Comparison of ENCODE assay signal across 15 cellular contexts in the genomic region with DNA sequence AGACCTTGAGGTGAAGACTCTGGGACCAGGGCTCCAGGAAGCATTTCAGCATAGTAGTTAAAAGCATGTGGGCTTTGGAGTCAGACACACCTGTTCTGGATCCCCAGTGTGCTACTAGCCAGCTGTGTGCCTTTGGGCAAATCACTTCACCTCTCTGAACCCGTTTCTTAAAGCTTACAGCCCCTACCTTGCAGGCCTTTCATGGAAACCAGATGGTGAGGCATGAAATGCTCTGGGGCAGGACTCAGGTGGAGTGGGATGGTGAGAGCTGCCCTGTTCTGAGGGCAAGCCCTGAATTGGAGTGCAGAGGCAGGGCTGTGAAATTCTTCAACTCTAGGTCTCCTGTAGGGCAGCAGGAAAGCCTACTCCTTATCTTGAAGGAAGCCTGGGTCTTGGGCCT. TPM values are rescaled to one million over a fixed set of nuclear protein-coding genes. Genes with fewer than 3 reads are reported as not detected.
DNase-seq lines count a peak whose midpoint lies in the region; ATAC-seq, FAIRE-seq and TF ChIP-seq lines count a peak whose summit lies in the region.
"Had no signal": no experiment of that assay in that cellular context is flagged by ENCODE, and none has a peak within 500 bp of the region (broad histone marks: within the 10 kb centered on the region; RNA-seq: fewer than 3 reads in every experiment).

No MANE protein-coding gene starts in this region.

- WGBS in K562 (ENCODE audit: insufficient coverage, low coverage, missing lambda C conversion rate) = 71% methylated on average over 1 of the region's 1 CpG
- WGBS in thymus = 38% methylated on average over 1 of the region's 1 CpG

- no peak for TF ChIP-seq EP300 in K562 (IDR thresholded peaks at IDR 0.05; ENCODE audit: low read length)

- H3K4me1 ChIP-seq in Panc1 (ENCODE audit: control insufficient read depth, insufficient read depth, low read length) (no peaks in the 10 kb centered on the region), K562 (replicated peaks in 1 of 2; ENCODE audit: control insufficient read depth in 2 of 2, insufficient read depth in 2 of 2, low read length in 2 of 2) (peaks cover 12 to 38% of the 10 kb centered on the region in 2 experiments; a peak in 4 of 5 replicates), thymus (ENCODE audit: control insufficient read depth, insufficient read depth, low read length) (peaks cover 38% of the 10 kb centered on the region), left ventricle myocardium inferior (peaks cover 17% of the 10 kb centered on the region)

- in situ Hi-C loops in Panc1 (cut with HindIII; ENCODE audit: low pct_unique_long_range_greater_than_20kb, low sequenced_read_pairs) = no loop called here
- in situ Hi-C loops in K562 (cut with MboI) = no loop called here

- H3K9me1 ChIP-seq in K562 (ENCODE audit: control insufficient read depth, insufficient read depth, low read length) = no peaks in the 10 kb centered on the region

- peaks cover 86% of the 10 kb centered on the region for H3K4me1 Mint-ChIP-seq in activated naive CD4-positive, alpha-beta T cell treated with anti-CD3 and anti-CD28 coated beads, Interleukin-2, amount 10 ng/mL, durations not matched to agents 7 days and 5 days

- no peaks in the 10 kb centered on the region for H3K27me3 Mint-ChIP-seq in activated naive CD4-positive, alpha-beta T cell treated with anti-CD3 and anti-CD28 coated beads, Interleukin-2, amount 10 ng/mL, durations not matched to agents 7 days and 5 days

- H3K9me3 ChIP-seq in Panc1 (ENCODE audit: control insufficient read depth, insufficient read depth, low read depth, low read length) (no peaks in the 10 kb centered on the region), K562 (replicated peaks; ENCODE audit: control insufficient read depth, insufficient read depth, low read depth, low read length) (no peaks in the 10 kb centered on the region), thymus (ENCODE audit: control insufficient read depth) (peaks cover 1% of the 10 kb centered on the region), left ventricle myocardium inferior (replicated peaks) (no peaks in the 10 kb centered on the region)
- H3K9me3 ChIP-seq: transverse colon had no signal

- intact Hi-C loops in Panc1 (cut with micrococcal nuclease; ENCODE audit: unreplicated experiment) = no loop called here
- intact Hi-C loops in K562 (cut with micrococcal nuclease) = no loop called here
- intact Hi-C loops in left ventricle myocardium inferior (cut with micrococcal nuclease) = no loop called here

- no peak for FAIRE-seq in K562 (lab: Jason Lieb, UNC)

- H3K79me2 ChIP-seq in K562 (ENCODE audit: control insufficient read depth, insufficient read depth, low read length) = no peaks in the 10 kb centered on the region

- ATAC-seq in Panc1 = 0 out of 2 replicates have a peak, but pooled peaks have one; percentile 4
- peak; percentile 8 for ATAC-seq in K562
- ATAC-seq in GM19023 (IDR thresholded peaks at IDR 0.05; ENCODE audit: unreplicated experiment) = no peak

- H3K27ac Mint-ChIP-seq in activated naive CD4-positive, alpha-beta T cell treated with anti-CD3 and anti-CD28 coated beads, Interleukin-2, amount 10 ng/mL, durations not matched to agents 7 days and 5 days = peak overlapping the region; percentile 99

- H3K27me3 ChIP-seq in Panc1 (ENCODE audit: control insufficient read depth, insufficient read depth, low read length) (no peaks in the 10 kb centered on the region), K562 (ENCODE audit: control insufficient read depth in 2 of 2, insufficient read depth in 2 of 2, low read length in 2 of 2) (no peaks in the 10 kb centered on the region), thymus (ENCODE audit: control insufficient read depth, insufficient read depth) (no peaks in the 10 kb centered on the region), left ventricle myocardium inferior (ENCODE audit: low read depth) (no peaks in the 10 kb centered on the region)
- H3K27me3 ChIP-seq: transverse colon had no signal

- CTCF ChIA-PET in activated naive CD4-positive, alpha-beta T cell treated with anti-CD3 and anti-CD28 coated beads, Interleukin-2, amount 10 ng/mL, durations not matched to agents 7 days and 5 days (lab: Charles Lee) = no interaction called here
- CTCF ChIA-PET in Panc1 (lab: Charles Lee) = no interaction called here
- CTCF ChIA-PET in K562 (lab: Yijun Ruan, JAX; ENCODE audit: low intra/inter-chr PET ratio) = no interaction called here

- H2AFZ ChIP-seq in K562 (ENCODE audit: low read depth, low read length) = no peak overlapping the region

- no peaks in the 10 kb centered on the region for H3K9me3 Mint-ChIP-seq in activated naive CD4-positive, alpha-beta T cell treated with anti-CD3 and anti-CD28 coated beads, Interleukin-2, amount 10 ng/mL, durations not matched to agents 7 days and 5 days

- no peak for TF ChIP-seq CTCF in Panc1 (IDR thresholded peaks at IDR 0.05)
- TF ChIP-seq CTCF in K562 (IDR thresholded peaks at IDR 0.05 in 2 of 3, conservative IDR thresholded peaks at IDR 0.05 in 1 of 3; ENCODE audit: insufficient read depth in 2 of 3, low read depth in 1 of 3, low read length in 3 of 3) = no peak
- TF ChIP-seq CTCF in left ventricle myocardium inferior (IDR thresholded peaks at IDR 0.05; ENCODE audit: borderline replicate concordance) = no peak

- POLR2A ChIA-PET in Panc1 (lab: Charles Lee) = no interaction called here
- POLR2A ChIA-PET in K562 (lab: Yijun Ruan, JAX) = interaction anchor here (0.7 to 5.7 kb wide), 10 partner anchors 8 to 267 kb away, joined by 3 to 54 read pairs (median 4); partner anchors contain the start of gene UCP2

- TF ChIP-seq POLR2A in K562 (conservative IDR thresholded peaks at IDR 0.05) = peak; percentile 50

- H3K4me2 ChIP-seq in K562 (ENCODE audit: insufficient read depth, low read length) = no peak overlapping the region

- H3K36me3 ChIP-seq in Panc1 (ENCODE audit: control insufficient read depth, insufficient read depth, low read length) = peaks cover 3% of the 10 kb centered on the region; the same call in 1 of the 2 replicates
- peaks cover 35% of the 10 kb centered on the region; the same call in 2 of the 3 replicates for H3K36me3 ChIP-seq in K562 (ENCODE audit: control insufficient read depth, insufficient read depth, low read length)
- H3K36me3 ChIP-seq in thymus (ENCODE audit: control insufficient read depth, insufficient read depth) = peaks cover 35% of the 10 kb centered on the region
- H3K36me3 ChIP-seq in left ventricle myocardium inferior = peaks cover 20% of the 10 kb centered on the region

- TF ChIP-seq RAD21 in K562 (CRISPR knock-in tag; conservative IDR thresholded peaks at IDR 0.05 in 1 of 2, IDR thresholded peaks at IDR 0.05 in 1 of 2) = no peak

- no peak overlapping the region for H3K9ac ChIP-seq in K562 (ENCODE audit: insufficient read depth in 1 of 2, low read depth in 2 of 2, low read length in 2 of 2)

- H3K4me3 Mint-ChIP-seq in activated naive CD4-positive, alpha-beta T cell treated with anti-CD3 and anti-CD28 coated beads, Interleukin-2, amount 10 ng/mL, durations not matched to agents 7 days and 5 days = no peak overlapping the region

- H4K20me1 ChIP-seq in K562 (replicated peaks; ENCODE audit: control insufficient read depth, insufficient read depth, low read length) = peaks cover 14% of the 10 kb centered on the region

- H3K36me3 Mint-ChIP-seq in activated naive CD4-positive, alpha-beta T cell treated with anti-CD3 and anti-CD28 coated beads, Interleukin-2, amount 10 ng/mL, durations not matched to agents 7 days and 5 days = peaks cover 50% of the 10 kb centered on the region

- no peak overlapping the region for H3K4me3 ChIP-seq in Panc1 (ENCODE audit: low read depth in 2 of 2, low read length in 2 of 2)
- no peak overlapping the region for H3K4me3 ChIP-seq in K562
- H3K4me3 ChIP-seq in thymus (ENCODE audit: low read length) = no peak overlapping the region
- H3K4me3 ChIP-seq in left ventricle myocardium inferior = no peak overlapping the region
- H3K4me3 ChIP-seq: transverse colon had no signal

- DNase-seq in activated naive CD4-positive, alpha-beta T cell treated with anti-CD3 and anti-CD28 coated beads, Interleukin-2, amount 10 ng/mL, durations not matched to agents 7 days and 5 days = no peak
- DNase-seq in activated naive CD4-positive, alpha-beta T cell treated with Interleukin-2 at 50 U/mL for 16 hours = no peak
- no peak for DNase-seq in Panc1 (ENCODE audit: low read depth, low spot score)
- DNase-seq in K562 (ENCODE audit: extremely low read depth in 1 of 4, low spot score in 3 of 4) = peak in 3 of 4 experiments; percentile 13 to 21 (median 17)
- DNase-seq in left ventricle myocardium inferior = no peak
- no peak for DNase-seq in NCI-H446 (lab: John Stamatoyannopoulos, UW)
- DNase-seq: activated CD4-positive, CD25-positive, alpha-beta regulatory T cell treated with anti-CD3 and anti-CD28 coated beads, Interleukin-2, amount 50 U/mL, for 72 hours; NCI-H1092 treated with DMSO at 0.1 percent for 48 hours; transverse colon had no signal

- no peak overlapping the region for H3K27ac ChIP-seq in Panc1 (ENCODE audit: low read length)
- no peak overlapping the region for H3K27ac ChIP-seq in K562 (ENCODE audit: extremely low read depth, low read depth, low read length)
- H3K27ac ChIP-seq in thymus (ENCODE audit: low read depth) = peak overlapping the region; percentile 62
- no peak overlapping the region for H3K27ac ChIP-seq in left ventricle myocardium inferior (replicated peaks)

- BruUV-seq in Panc1 (replicated peaks; lab: Mats Ljungman, UMichigan) = no TSS peak
- no TSS peak for BruUV-seq in K562 (replicated peaks; lab: Mats Ljungman, UMichigan)

RNA-seq across cellular contexts. Expression of gene UCP2, which starts 10.5 kb away (rescaled TPM):
- 68.8 TPM for total RNA-seq in Panc1 (2021; ENCODE audit: unreplicated experiment)
- polyA plus RNA-seq in Panc1 (2012; ENCODE audit: insufficient read length) = 62.6 TPM
- total RNA-seq in K562 (2011; cell fraction: chromatin; rRNA removed; ENCODE audit: low replicate concordance) = 125 and 263 TPM in 2 replicates
- 180 and 194 TPM in 2 replicates for total RNA-seq in K562 (2011; cell fraction: nucleolus; rRNA removed)
- total RNA-seq in K562 (2011; cell fraction: nucleoplasm; rRNA removed) = 161 and 172 TPM in 2 replicates
- total RNA-seq in K562 (2014; rRNA removed) = 21.5 and 29.2 TPM in 2 replicates
- total RNA-seq in K562 (2014; rRNA removed; fragmentation: Illumina TruSeq; extraction: Trizol) = 19.6 and 24.1 TPM in 2 replicates
- 19.2 and 25.9 TPM in 2 replicates for total RNA-seq in K562 (2015; rRNA removed; fragmentation: Illumina TruSeq; extraction: Trizol)
- 141 and 152 TPM in 2 replicates for total RNA-seq in K562 (2021)
- polyA plus RNA-seq in K562 (2011; rRNA removed) = 45.6 and 59.3 TPM in 2 replicates
- polyA plus RNA-seq in K562 (2011; cell fraction: cytosol; rRNA removed) = 113 and 142 TPM in 2 replicates
- polyA plus RNA-seq in K562 (2011; cell fraction: nucleus; rRNA removed) = 52.2 and 60.9 TPM in 2 replicates
- 99.1 and 151 TPM in 2 replicates for polyA plus RNA-seq in K562 (2012)
- polyA plus RNA-seq in K562 (2014; fragmentation: Illumina TruSeq; extraction: Trizol) = 147 and 173 TPM in 2 replicates
- 100 to 1,000 TPM in 1 of 2 experiments, 10 to 100 TPM in 1; 95.7 to 216 TPM for polyA plus RNA-seq in K562 (2014; fragmentation: Nextera tagmentation; extraction: Ambion mirVana)
- polyA plus RNA-seq in K562 (2014; rRNA removed) = 84.5 and 87.9 TPM in 2 replicates
- 59.5 and 95.2 TPM in 2 replicates for polyA minus RNA-seq in K562 (2011; rRNA and poly(A)+ RNA removed)
- 107 and 109 TPM in 2 replicates for polyA minus RNA-seq in K562 (2011; cell fraction: cytosol; rRNA and poly(A)+ RNA removed)
- polyA minus RNA-seq in K562 (2011; cell fraction: nucleus; rRNA and poly(A)+ RNA removed) = 69.9 and 106 TPM in 2 replicates
- 119 TPM for polyA plus RNA-seq in thymus
- 23.4 TPM for total RNA-seq in left ventricle myocardium inferior

RNA-seq across cellular contexts. Expression of gene DNAJB13, which starts 21.4 kb away (rescaled TPM):
- total RNA-seq in Panc1 (2021; ENCODE audit: unreplicated experiment) = not detected
- polyA plus RNA-seq in Panc1 (2012; ENCODE audit: insufficient read length) = not detected
- 0.69 TPM in 1 of 2 replicates, not detected in the other for total RNA-seq in K562 (2011; cell fraction: chromatin; rRNA removed; ENCODE audit: low replicate concordance)
- total RNA-seq in K562 (2011; cell fraction: nucleolus; rRNA removed) = not detected in 2 replicates
- total RNA-seq in K562 (2011; cell fraction: nucleoplasm; rRNA removed) = 0.31 and 0.81 TPM in 2 replicates
- not detected in 2 replicates for total RNA-seq in K562 (2014; rRNA removed)
- not detected in 2 replicates for total RNA-seq in K562 (2014; rRNA removed; fragmentation: Illumina TruSeq; extraction: Trizol)
- total RNA-seq in K562 (2015; rRNA removed; fragmentation: Illumina TruSeq; extraction: Trizol) = not detected in 2 replicates
- total RNA-seq in K562 (2021) = not detected in 2 replicates
- 0.14 and 0.46 TPM in 2 replicates for polyA plus RNA-seq in K562 (2011; rRNA removed)
- 0.13 TPM in 1 of 2 replicates, not detected in the other for polyA plus RNA-seq in K562 (2011; cell fraction: cytosol; rRNA removed)
- polyA plus RNA-seq in K562 (2011; cell fraction: nucleus; rRNA removed) = 0.73 and 1.4 TPM in 2 replicates
- 0.08 and 0.10 TPM in 2 replicates for polyA plus RNA-seq in K562 (2012)
- polyA plus RNA-seq in K562 (2014; fragmentation: Illumina TruSeq; extraction: Trizol) = not detected in 2 replicates
- not detected for polyA plus RNA-seq in K562 (2014; fragmentation: Nextera tagmentation; extraction: Ambion mirVana)
- polyA plus RNA-seq in K562 (2014; rRNA removed) = 0.04 TPM in 1 of 2 replicates, not detected in the other
- polyA minus RNA-seq in K562 (2011; rRNA and poly(A)+ RNA removed) = 0.15 TPM in 1 of 2 replicates, not detected in the other
- not detected in 2 replicates for polyA minus RNA-seq in K562 (2011; cell fraction: cytosol; rRNA and poly(A)+ RNA removed)
- 0.13 and 0.44 TPM in 2 replicates for polyA minus RNA-seq in K562 (2011; cell fraction: nucleus; rRNA and poly(A)+ RNA removed)
- 0.30 TPM for polyA plus RNA-seq in thymus
- not detected for total RNA-seq in left ventricle myocardium inferior
- total RNA-seq: Daoy, glomerular endothelial cell, kidney epithelial cell, pulmonary artery endothelial cell, transverse colon had no signal

RNA-seq across cellular contexts. Expression of gene UCP3, which starts 36.7 kb away (rescaled TPM):
- total RNA-seq in Panc1 (2021; ENCODE audit: unreplicated experiment) (0.46 TPM), K562 (2014; rRNA removed) (0.05 and 0.94 TPM in 2 replicates), K562 (2014; rRNA removed; fragmentation: Illumina TruSeq; extraction: Trizol) (0.25 and 0.29 TPM in 2 replicates), K562 (2015; rRNA removed; fragmentation: Illumina TruSeq; extraction: Trizol) (0.41 and 0.65 TPM in 2 replicates), K562 (2021) (0.18 and 0.53 TPM in 2 replicates), left ventricle myocardium inferior (2.7 TPM)
- polyA plus RNA-seq in Panc1 (2012; ENCODE audit: insufficient read length) = 0.50 TPM
- total RNA-seq in K562 (2011; cell fraction: chromatin; rRNA removed; ENCODE audit: low replicate concordance) = 2.3 and 3.3 TPM in 2 replicates
- total RNA-seq in K562 (2011; cell fraction: nucleolus; rRNA removed) = 2.2 and 3.5 TPM in 2 replicates
- 0.84 and 3.1 TPM in 2 replicates for total RNA-seq in K562 (2011; cell fraction: nucleoplasm; rRNA removed)
- polyA plus RNA-seq in K562 (2011; rRNA removed) (0.15 and 0.26 TPM in 2 replicates), K562 (2014; fragmentation: Illumina TruSeq; extraction: Trizol) (0.43 and 0.53 TPM in 2 replicates), K562 (2014; fragmentation: Nextera tagmentation; extraction: Ambion mirVana) (not detected), K562 (2014; rRNA removed) (0.04 and 0.21 TPM in 2 replicates), thymus (2.1 TPM)
- polyA plus RNA-seq in K562 (2011; cell fraction: cytosol; rRNA removed) = 0.24 and 0.27 TPM in 2 replicates
- 1.9 and 2.1 TPM in 2 replicates for polyA plus RNA-seq in K562 (2011; cell fraction: nucleus; rRNA removed)
- polyA plus RNA-seq in K562 (2012) = 0.46 and 0.66 TPM in 2 replicates
- 0.36 and 0.39 TPM in 2 replicates for polyA minus RNA-seq in K562 (2011; rRNA and poly(A)+ RNA removed)
- not detected in 2 replicates for polyA minus RNA-seq in K562 (2011; cell fraction: cytosol; rRNA and poly(A)+ RNA removed)
- 0.81 and 1.00 TPM in 2 replicates for polyA minus RNA-seq in K562 (2011; cell fraction: nucleus; rRNA and poly(A)+ RNA removed)

Comparison
In these comparisons a context has a peak if more than half of its experiments do, and no peak if none do; other contexts are left out.
1. DNase-seq: peak in K562 (3 of 4); none in activated naive CD4-positive, alpha-beta T cell treated with anti-CD3 and anti-CD28 coated beads, Interleukin-2, amount 10 ng/mL, durations not matched to agents 7 days and 5 days (single experiment), activated naive CD4-positive, alpha-beta T cell treated with Interleukin-2 at 50 U/mL for 16 hours (single experiment), Panc1 (single experiment), left ventricle myocardium inferior (single experiment) and NCI-H446 (0 of 2).